8 cellular contexts compared by ENCODE assay signal in the genomic region with DNA sequence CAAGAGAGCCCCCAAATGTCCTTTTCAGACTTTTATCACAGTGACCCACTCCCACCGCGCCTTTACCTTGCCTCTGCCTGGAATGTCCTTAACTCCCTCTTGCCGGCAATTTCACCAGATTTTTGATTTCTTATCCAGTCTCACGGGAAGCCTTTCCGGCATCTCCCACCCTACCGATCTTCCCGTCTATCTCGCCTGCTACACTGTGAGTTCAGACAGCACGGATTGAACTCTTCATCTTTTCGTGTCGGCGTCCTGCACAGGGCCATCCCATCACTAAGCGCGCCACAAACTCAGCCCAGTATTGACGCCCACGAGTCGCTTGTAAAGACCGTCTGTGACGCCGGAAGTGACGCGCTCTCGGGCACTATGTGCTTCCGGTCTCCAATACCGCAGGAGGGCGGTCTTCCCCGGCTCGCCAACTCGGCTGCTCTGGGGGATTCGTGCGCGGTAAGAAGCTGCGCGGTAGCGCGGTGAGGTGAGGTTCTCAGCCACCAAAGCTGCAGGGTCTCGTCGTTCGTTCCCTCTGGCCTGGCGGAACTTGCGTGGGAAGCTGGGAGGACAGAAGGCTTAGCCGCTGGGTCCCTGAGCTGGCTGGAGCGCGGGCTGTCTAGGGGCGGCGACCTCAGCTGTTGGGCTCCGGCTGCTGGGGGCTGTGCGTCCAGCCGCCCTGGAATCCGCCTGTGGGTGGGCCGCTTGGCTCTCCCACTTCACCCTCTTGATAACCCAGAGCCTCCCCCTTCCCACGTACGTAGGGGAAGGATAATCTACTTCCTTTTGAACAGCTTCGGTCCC. TPM values are rescaled to one million over a fixed set of nuclear protein-coding genes. Genes with fewer than 3 reads are reported as not detected.
DNase-seq lines count a peak whose midpoint lies in the region; ATAC-seq and TF ChIP-seq lines count a peak whose summit lies in the region.

A gene with protein sequence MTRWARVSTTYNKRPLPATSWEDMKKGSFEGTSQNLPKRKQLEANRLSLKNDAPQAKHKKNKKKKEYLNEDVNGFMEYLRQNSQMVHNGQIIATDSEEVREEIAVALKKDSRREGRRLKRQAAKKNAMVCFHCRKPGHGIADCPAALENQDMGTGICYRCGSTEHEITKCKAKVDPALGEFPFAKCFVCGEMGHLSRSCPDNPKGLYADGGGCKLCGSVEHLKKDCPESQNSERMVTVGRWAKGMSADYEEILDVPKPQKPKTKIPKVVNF (plus strand): TSS at position 367 of the 795 bp plus-strand sequence. CDS start 3,171 bp downstream, outside the sequence.

- no peaks in the 10 kb centered on the region for H4K20me1 ChIP-seq in OCI-LY3 (ENCODE audit: insufficient read depth, low read length)

- peak; percentile 96 for ATAC-seq in GM21447 (IDR thresholded peaks at IDR 0.05; ENCODE audit: unreplicated experiment)

- H3K4me3 Mint-ChIP-seq in endothelial cell (ENCODE audit: unreplicated experiment) (peak within 1 kb of the TSS; percentile 100), mesothelial cell of epicardium (peak within 1 kb of the TSS; percentile 94)

- H3K4me1 Mint-ChIP-seq in endothelial cell (ENCODE audit: unreplicated experiment) (peaks cover 16% of the 10 kb centered on the region), mesothelial cell of epicardium (peaks cover 33% of the 10 kb centered on the region)

- TF ChIP-seq CTCF in OCI-LY3 (IDR thresholded peaks at IDR 0.05; ENCODE audit: low read depth, low read length), result 0 out of 2 replicates have a peak, but pooled peaks have one; percentile 9
- TF ChIP-seq CTCF in endothelial cell (IDR thresholded peaks at IDR 0.05; ENCODE audit: unreplicated experiment), result no peak
- TF ChIP-seq CTCF in mesothelial cell of epicardium (IDR thresholded peaks at IDR 0.05; ENCODE audit: unreplicated experiment), result peak; percentile 15

- H3K9me3 Mint-ChIP-seq in endothelial cell (ENCODE audit: unreplicated experiment), result no peaks in the 10 kb centered on the region
- H3K9me3 Mint-ChIP-seq in mesothelial cell of epicardium, result no peaks in the 10 kb centered on the region

- H3K4me1 ChIP-seq in HUES64 (ENCODE audit: insufficient read depth, low read length) (peaks cover 10% of the 10 kb centered on the region; the same call in 1 of the 2 replicates), OCI-LY3 (ENCODE audit: low read length) (peaks cover 20% of the 10 kb centered on the region)

- H3K4me2 ChIP-seq in OCI-LY3 (ENCODE audit: low read length), result peak within 1 kb of the TSS; percentile 88

- WGBS in HUES64, result under 1% methylated on average over 54 of the region's 54 CpGs

- peak within 1 kb of the TSS; percentile 89 for H2AFZ ChIP-seq in OCI-LY3 (ENCODE audit: low read depth, low read length)

- H3K36me3 Mint-ChIP-seq in endothelial cell (ENCODE audit: low read depth, unreplicated experiment), result peaks cover 8% of the 10 kb centered on the region
- H3K36me3 Mint-ChIP-seq in mesothelial cell of epicardium, result peaks cover 6% of the 10 kb centered on the region

- peaks cover 30% of the 10 kb centered on the region for H3K79me2 ChIP-seq in OCI-LY3 (ENCODE audit: low read length)

- H3K9me3 ChIP-seq in HUES64 (ENCODE audit: insufficient read depth, low read depth, low read length) (no peaks in the 10 kb centered on the region), OCI-LY3 (ENCODE audit: insufficient read depth, low read length) (no peaks in the 10 kb centered on the region)

- peak within 1 kb of the TSS; percentile 94 for H3K9ac ChIP-seq in HUES64 (ENCODE audit: low read depth, low read length)
- H3K9ac ChIP-seq in OCI-LY3 (ENCODE audit: low read length), result peak within 1 kb of the TSS; percentile 82

- H3K4me3 ChIP-seq in HUES64 (ENCODE audit: low read length) (peak within 1 kb of the TSS; percentile 90), OCI-LY3 (ENCODE audit: low read length) (peak within 1 kb of the TSS; percentile 96)

- peak within 1 kb of the TSS; percentile 90 for H3K27ac ChIP-seq in HUES64 (ENCODE audit: low read depth, low read length)
- peak within 1 kb of the TSS; percentile 52 for H3K27ac ChIP-seq in OCI-LY3 (ENCODE audit: low read length)

- H3K27me3 Mint-ChIP-seq in endothelial cell (ENCODE audit: unreplicated experiment) (peaks cover 9% of the 10 kb centered on the region), mesothelial cell of epicardium (ENCODE audit: low read depth) (no peaks in the 10 kb centered on the region)

- H3K27me3 ChIP-seq in HUES64 (ENCODE audit: insufficient read depth, low read length) (no peaks in the 10 kb centered on the region), OCI-LY3 (ENCODE audit: low read depth, low read length) (no peaks in the 10 kb centered on the region)

- H3K36me3 ChIP-seq in HUES64 (ENCODE audit: insufficient read depth, low read length) (peaks cover 21% of the 10 kb centered on the region), OCI-LY3 (replicated peaks; ENCODE audit: low read depth, low read length) (peaks cover 2% of the 10 kb centered on the region)

- peak within 1 kb of the TSS; percentile 98 for H3K27ac Mint-ChIP-seq in endothelial cell (ENCODE audit: unreplicated experiment)
- H3K27ac Mint-ChIP-seq in mesothelial cell of epicardium, result peak within 1 kb of the TSS; percentile 98

- DNase-seq in DMS 273 treated with DMSO at 0.1 percent for 48 hours (lab: John Stamatoyannopoulos, UW) (peak; percentile 82), endothelial cell (ENCODE audit: low spot score) (peak; percentile 90), mesothelial cell of epicardium (ENCODE audit: low spot score in 2 of 2, unreplicated experiment in 2 of 2) (peak; percentile 86 to 91)
- peak; percentile 95 for DNase-seq in activated CD8-positive, alpha-beta memory T cell treated with anti-CD3 and anti-CD28 coated beads, Interleukin-2, amount 50 U/mL, for 48 hours
- DNase-seq in stimulated activated CD8-positive, alpha-beta memory T cell treated with anti-CD3 and anti-CD28 coated beads, Interleukin-15, amount 100 ng/mL, for 48 hours (ENCODE audit: low read depth in 2 of 2), result peak; percentile 87 to 91

RNA-seq across cellular contexts. Expression of the gene that starts here (rescaled TPM):
- polyA plus RNA-seq in HUES64 (2013, experiment 1 of 2), result 24.4 TPM
- 30.9 TPM for polyA plus RNA-seq in HUES64 (2013, experiment 2 of 2)
- total RNA-seq in endothelial cell (ENCODE audit: unreplicated experiment), result 21.7 TPM
- 25.4 to 27.0 TPM (median 25.6 TPM) in 3 replicates for total RNA-seq in mesothelial cell of epicardium

Comparison
In these comparisons a context has a peak if more than half of its experiments do, and no peak if none do; other contexts are left out.
1. Peak in every context shown above with its lines: DNase-seq, ATAC-seq, H3K4me3 ChIP-seq and H3K27ac ChIP-seq.